ENCODE assay signal across 1 cellular context in the genomic region with DNA sequence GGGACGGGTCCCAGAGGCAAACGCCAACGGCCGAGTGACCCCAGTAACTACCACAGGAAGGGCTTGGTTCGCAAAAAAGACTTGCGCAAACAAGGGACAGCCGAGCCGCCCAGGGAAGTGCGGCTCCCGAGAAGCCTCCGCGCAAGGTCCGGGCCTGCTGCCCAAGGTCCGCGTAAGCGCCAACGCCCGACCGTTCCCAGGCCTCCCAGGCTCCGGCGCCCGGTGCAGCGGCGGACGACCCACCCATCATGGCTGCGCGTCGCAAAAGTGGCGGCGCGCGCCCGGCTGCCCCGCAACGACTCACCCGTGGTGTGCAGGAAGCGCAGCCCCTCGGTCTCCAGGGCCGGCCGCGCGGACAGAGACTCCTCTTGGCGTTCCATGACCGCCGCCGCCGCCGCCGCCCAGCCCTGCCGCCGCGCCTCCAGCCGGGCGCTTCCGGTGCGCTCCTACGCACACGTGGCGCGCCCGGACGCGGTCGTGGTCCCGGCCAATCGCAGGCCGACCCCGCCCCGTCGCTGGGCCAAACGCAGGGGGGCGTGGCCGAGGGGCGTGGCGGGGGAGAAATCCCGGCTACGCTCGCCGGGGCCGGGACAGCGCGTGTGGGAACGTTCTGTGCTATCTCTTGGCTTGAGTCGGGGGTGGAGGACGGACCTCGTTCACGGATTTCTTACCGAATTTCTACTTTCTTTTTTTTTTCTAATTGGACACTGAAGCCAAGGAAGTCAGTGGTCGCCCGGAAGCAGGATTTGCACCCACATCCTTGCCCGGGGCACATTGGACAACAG.
TF ChIP-seq lines count a peak whose summit lies in the region.

A gene with protein sequence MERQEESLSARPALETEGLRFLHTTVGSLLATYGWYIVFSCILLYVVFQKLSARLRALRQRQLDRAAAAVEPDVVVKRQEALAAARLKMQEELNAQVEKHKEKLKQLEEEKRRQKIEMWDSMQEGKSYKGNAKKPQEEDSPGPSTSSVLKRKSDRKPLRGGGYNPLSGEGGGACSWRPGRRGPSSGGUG (minus strand): TSS at position 448 of the 785 bp plus-strand sequence. CDS start 68 bp downstream, at position 380.

TF ChIP-seq in IMR-90, 13 proteins besides CTCF, POLR2A, EP300 and RAD21:
- TF ChIP-seq FOS (IDR thresholded peaks at IDR 0.05; ENCODE audit: low read depth, low read length) (no peak), CHD1 (IDR thresholded peaks at IDR 0.05; ENCODE audit: low read depth, low read length) (no peak; the same call in 1 of the 2 replicates), RFX5 (IDR thresholded peaks at IDR 0.05; ENCODE audit: low read depth, low read length) (no peak; the same call in 1 of the 2 replicates), RCOR1 (IDR thresholded peaks at IDR 0.05; ENCODE audit: insufficient replicate concordance, low read length) (no peak), CEBPB (IDR thresholded peaks at IDR 0.05; ENCODE audit: low read depth, low read length) (peak; percentile 68; the same call in 1 of the 2 replicates), NFE2L2 (IDR thresholded peaks at IDR 0.05; ENCODE audit: low read depth, low read length) (no peak), SMC3 (IDR thresholded peaks at IDR 0.05; ENCODE audit: low read depth, low read length) (no peak), MAFK (IDR thresholded peaks at IDR 0.05; ENCODE audit: low read depth, low read length) (no peak), MAZ (IDR thresholded peaks at IDR 0.05; ENCODE audit: borderline replicate concordance, low read depth, low read length) (peak; percentile 18; the same call in 1 of the 2 replicates), MXI1 (IDR thresholded peaks at IDR 0.05; ENCODE audit: borderline replicate concordance, low read depth, low read length) (peak; percentile 92), BHLHE40 (IDR thresholded peaks at IDR 0.05; ENCODE audit: low read depth, low read length) (no peak)
- TF ChIP-seq, protein P1, sequence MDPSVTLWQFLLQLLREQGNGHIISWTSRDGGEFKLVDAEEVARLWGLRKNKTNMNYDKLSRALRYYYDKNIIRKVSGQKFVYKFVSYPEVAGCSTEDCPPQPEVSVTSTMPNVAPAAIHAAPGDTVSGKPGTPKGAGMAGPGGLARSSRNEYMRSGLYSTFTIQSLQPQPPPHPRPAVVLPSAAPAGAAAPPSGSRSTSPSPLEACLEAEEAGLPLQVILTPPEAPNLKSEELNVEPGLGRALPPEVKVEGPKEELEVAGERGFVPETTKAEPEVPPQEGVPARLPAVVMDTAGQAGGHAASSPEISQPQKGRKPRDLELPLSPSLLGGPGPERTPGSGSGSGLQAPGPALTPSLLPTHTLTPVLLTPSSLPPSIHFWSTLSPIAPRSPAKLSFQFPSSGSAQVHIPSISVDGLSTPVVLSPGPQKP (IDR thresholded peaks at IDR 0.05; ENCODE audit: borderline replicate concordance, low read depth, low read length) = no peak
- TF ChIP-seq, protein P2, sequence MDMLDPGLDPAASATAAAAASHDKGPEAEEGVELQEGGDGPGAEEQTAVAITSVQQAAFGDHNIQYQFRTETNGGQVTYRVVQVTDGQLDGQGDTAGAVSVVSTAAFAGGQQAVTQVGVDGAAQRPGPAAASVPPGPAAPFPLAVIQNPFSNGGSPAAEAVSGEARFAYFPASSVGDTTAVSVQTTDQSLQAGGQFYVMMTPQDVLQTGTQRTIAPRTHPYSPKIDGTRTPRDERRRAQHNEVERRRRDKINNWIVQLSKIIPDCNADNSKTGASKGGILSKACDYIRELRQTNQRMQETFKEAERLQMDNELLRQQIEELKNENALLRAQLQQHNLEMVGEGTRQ (IDR thresholded peaks at IDR 0.05; ENCODE audit: low read depth, low read length) = peak; percentile 83
